ENCODE assay signal across 8 cellular contexts in the genomic region with DNA sequence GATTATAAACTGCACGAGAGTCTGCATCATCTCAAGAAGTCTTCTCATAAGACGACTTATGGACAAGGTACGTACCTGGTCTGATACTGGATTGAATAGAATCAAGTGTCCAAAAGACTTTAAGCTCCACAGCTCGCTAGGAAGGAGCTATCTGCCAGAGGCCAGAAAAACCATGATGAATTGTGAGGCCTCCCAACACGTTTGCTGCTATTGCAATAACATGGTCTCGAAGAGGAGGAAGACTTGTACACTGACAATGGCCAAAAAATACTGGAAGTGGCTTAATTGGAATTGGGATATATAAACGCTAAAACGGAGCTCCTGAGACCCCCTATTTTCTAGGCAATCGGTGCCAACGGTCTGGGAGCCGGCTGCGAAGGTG. TPM values are rescaled to one million over a fixed set of nuclear protein-coding genes. Genes with fewer than 3 reads are reported as not detected.
DNase-seq lines count a peak whose midpoint lies in the region; ATAC-seq and TF ChIP-seq lines count a peak whose summit lies in the region.

No MANE protein-coding gene starts in this region.

- H3K4me3 Mint-ChIP-seq in immature natural killer cell: peak overlapping the region; percentile 87 to 95 (median 91)

- H3K27ac ChIP-seq in stomach smooth muscle (ENCODE audit: low read length): peak overlapping the region; percentile 71

- DNase-seq in AG04449 (ENCODE audit: low read depth, low spot score) (no peak), HS-27A (ENCODE audit: low read depth) (peak; percentile 14), adipocyte (ENCODE audit: low read depth) (no peak), immature natural killer cell (no peak)
- DNase-seq in activated CD4-positive, CD25-positive, alpha-beta regulatory T cell (lab: John Stamatoyannopoulos, UW): no peak

- CTCF ChIA-PET in AG04449 (lab: Yijun Ruan, JAX): interaction anchor here (1.7 kb wide), 1 partner anchor 10 kb away, joined by 9 read pairs; a partner anchor contains a TSS

- H3K4me1 ChIP-seq in adipocyte (ENCODE audit: control insufficient read depth, insufficient read depth, low read length) (peaks cover 9% of the 10 kb centered on the region), stomach smooth muscle (ENCODE audit: control insufficient read depth, insufficient read depth, low read length) (peaks cover 6% of the 10 kb centered on the region)

- no peaks in the 10 kb centered on the region for H3K36me3 ChIP-seq in adipocyte (ENCODE audit: control insufficient read depth, insufficient read depth, low read length, severe bottlenecking)
- H3K36me3 ChIP-seq in stomach smooth muscle (ENCODE audit: control insufficient read depth in 2 of 2, insufficient read depth in 2 of 2, low read length in 2 of 2): no peaks in the 10 kb centered on the region

- ATAC-seq in HG02970 (IDR thresholded peaks at IDR 0.05; ENCODE audit: low FRiP score, unreplicated experiment) (no peak), GM21786 (IDR thresholded peaks at IDR 0.05; ENCODE audit: unreplicated experiment) (no peak)

- H3K36me3 Mint-ChIP-seq in immature natural killer cell: no peaks in the 10 kb centered on the region

- H3K27ac Mint-ChIP-seq in immature natural killer cell: peak overlapping the region in 5 of 6 donors; percentile 59 to 94 (median 82)

- H3K9me3 ChIP-seq in adipocyte (ENCODE audit: control insufficient read depth, low read length) (no peaks in the 10 kb centered on the region), stomach smooth muscle (ENCODE audit: control insufficient read depth in 2 of 2, low read length in 2 of 2) (no peaks in the 10 kb centered on the region)

- H3K27me3 ChIP-seq in adipocyte (replicated peaks; ENCODE audit: control insufficient read depth, insufficient read depth, low read length) (peaks cover 10% of the 10 kb centered on the region), stomach smooth muscle (ENCODE audit: control insufficient read depth in 1 of 2, insufficient read depth in 2 of 2, low read length in 2 of 2) (no peaks in the 10 kb centered on the region)

- POLR2A ChIA-PET in AG04449 (lab: Yijun Ruan, JAX): interaction anchor here (0.6 to 1.6 kb wide), 5 partner anchors 9 to 834 kb away, joined by 3 to 24 read pairs (median 3); a partner anchor contains a TSS

- H3K4me3 ChIP-seq in AG04449 (ENCODE audit: low read depth, low read length): peak overlapping the region; percentile 94
- H3K4me3 ChIP-seq in adipocyte (ENCODE audit: low read length): peak overlapping the region; percentile 91
- H3K4me3 ChIP-seq in stomach smooth muscle (ENCODE audit: low read length in 2 of 2): peak overlapping the region; percentile 82 to 98

- H3K9me3 Mint-ChIP-seq in immature natural killer cell: no peaks in the 10 kb centered on the region

- H3K4me1 Mint-ChIP-seq in immature natural killer cell: peaks cover 10 to 15% of the 10 kb centered on the region in 2 donors

- TF ChIP-seq CTCF in AG04449 (IDR thresholded peaks at IDR 0.05; ENCODE audit: insufficient read depth, low read length, missing control alignments): no peak

- peaks cover 0 to 4% (median 3%) of the 10 kb centered on the region in 3 donors for H3K27me3 Mint-ChIP-seq in immature natural killer cell (ENCODE audit: low read depth in 3 of 3)

- H3K9ac ChIP-seq in adipocyte (ENCODE audit: low read length) (peak overlapping the region; percentile 86), stomach smooth muscle (ENCODE audit: low read length in 2 of 2) (peak overlapping the region; percentile 75 to 81)

RNA-seq across cellular contexts. Expression of a gene that starts 0.5 kb away (rescaled TPM):
- polyA plus RNA-seq in immature natural killer cell: under 1 TPM in 1 of 3 donors, not detected in 2; 1.00 TPM

RNA-seq across cellular contexts. Expression of a gene that starts 11.2 kb away (rescaled TPM):
- 10 to 100 TPM; 44.2 to 58.4 (median 56.4) TPM for polyA plus RNA-seq in immature natural killer cell

RNA-seq across cellular contexts. Expression of a gene that starts 50.9 kb away (rescaled TPM):
- 10 to 100 TPM; 26.4 to 43.8 (median 36.3) TPM for polyA plus RNA-seq in immature natural killer cell

RNA-seq across cellular contexts. Expression of a gene that starts 51.9 kb away (rescaled TPM):
- polyA plus RNA-seq in immature natural killer cell: 100 to 1,000 TPM; 249 to 673 (median 267) TPM
